ENCODE assay signal across 21 cellular contexts in the genomic region with DNA sequence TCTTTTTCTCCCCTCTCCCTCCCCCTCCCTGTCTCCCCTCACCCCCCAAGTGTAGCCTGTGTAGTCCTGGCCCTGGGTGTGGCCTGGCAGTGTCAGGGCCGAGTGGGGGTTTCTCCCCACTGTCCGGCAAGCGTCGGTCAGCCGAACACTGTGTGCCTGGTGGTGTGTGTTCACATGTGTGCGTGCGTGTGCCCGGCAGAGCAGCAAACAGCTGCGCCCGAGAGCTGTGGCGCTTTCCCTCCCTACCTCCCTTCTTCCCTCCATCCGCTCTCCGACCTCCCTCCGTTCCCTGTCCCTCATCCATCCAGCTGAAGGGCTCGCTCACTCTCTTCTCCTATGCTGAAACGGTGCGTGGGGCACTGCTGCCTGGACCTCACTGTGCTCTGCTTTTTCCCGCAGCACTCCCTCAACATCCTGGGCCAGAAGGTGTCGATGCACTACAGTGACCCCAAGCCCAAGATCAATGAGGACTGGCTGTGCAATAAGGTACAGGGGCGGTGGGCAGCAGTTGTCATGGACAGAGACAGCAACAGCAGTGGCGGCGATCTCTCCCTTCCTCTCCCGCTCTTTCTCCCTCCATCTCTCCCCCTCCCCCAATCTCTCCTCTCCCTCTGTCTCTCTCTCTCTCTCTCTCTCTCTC.
"Had no signal": no experiment of that assay in that cellular context is flagged by ENCODE, and none has a peak within 500 bp of the region (broad histone marks: within the 10 kb centered on the region; RNA-seq: fewer than 3 reads in every experiment).

No MANE protein-coding gene starts in this region.

- H3K4me1 Mint-ChIP-seq: activated naive CD4-positive, alpha-beta T cell treated with anti-CD3 and anti-CD28 coated beads, Interleukin-2, amount 50 U/mL, for 24 hours; brain; central memory CD8-positive, alpha-beta T cell; neural progenitor cell; stimulated activated naive CD8-positive, alpha-beta T cell treated with anti-CD3 and anti-CD28 coated beads, Interleukin-15, amount 100 ng/mL, for 72 hours had no signal

- H3K4me2 ChIP-seq: hepatocyte, neural progenitor cell had no signal

- H3K9ac ChIP-seq: neural progenitor cell, parathyroid adenoma had no signal

- H3K36me3 Mint-ChIP-seq: activated naive CD4-positive, alpha-beta T cell treated with anti-CD3 and anti-CD28 coated beads, Interleukin-2, amount 50 U/mL, for 24 hours had no signal

- H3K9me3 ChIP-seq: esophagus squamous epithelium, lower lobe of right lung, testis, upper lobe of right lung had no signal

- H2AFZ ChIP-seq: hepatocyte, neural progenitor cell, parathyroid adenoma had no signal

- H3K4me3 ChIP-seq: esophagus squamous epithelium, hepatocyte, lower lobe of right lung, neural progenitor cell, testis, upper lobe of right lung had no signal

- DNase-seq: activated T-cell treated with anti-CD3 and anti-CD28 coated beads for 4 hours; amygdala; cortex of kidney; effector CD4-positive, alpha-beta T cell; esophagus squamous epithelium; kidney glomerular epithelial cell; lower lobe of right lung; midbrain; retina; stimulated activated CD4-positive, alpha-beta T cell treated with anti-CD3 and anti-CD28 coated beads, Interleukin-4, amount 100 ng/mL, for 24 hours; stimulated activated naive CD8-positive, alpha-beta T cell treated with anti-CD3 and anti-CD28 coated beads, Interleukin-15, amount 100 ng/mL, for 72 hours; testis; upper lobe of right lung had no signal

- H3K27ac ChIP-seq: esophagus squamous epithelium, hepatocyte, lower lobe of right lung, neural progenitor cell, parathyroid adenoma, upper lobe of right lung had no signal

- H3K4me3 Mint-ChIP-seq: activated naive CD4-positive, alpha-beta T cell treated with anti-CD3 and anti-CD28 coated beads, Interleukin-2, amount 50 U/mL, for 24 hours; brain; central memory CD8-positive, alpha-beta T cell; neural progenitor cell; stimulated activated naive CD8-positive, alpha-beta T cell treated with anti-CD3 and anti-CD28 coated beads, Interleukin-15, amount 100 ng/mL, for 72 hours; T-helper 2 cell treated with Interferon-gamma antibody and Interleukin-4, amounts not matched to agents 5 μg/mL and 100 μg/mL, for 36 hours had no signal

- H3K27me3 ChIP-seq: esophagus squamous epithelium, hepatocyte, neural progenitor cell, testis, upper lobe of right lung had no signal

- H3K4me1 ChIP-seq: lower lobe of right lung, neural progenitor cell, parathyroid adenoma, upper lobe of right lung had no signal

- H3K27ac Mint-ChIP-seq: activated naive CD4-positive, alpha-beta T cell treated with anti-CD3 and anti-CD28 coated beads, Interleukin-2, amount 50 U/mL, for 24 hours; activated T-helper 2 cell treated with anti-CD3 and anti-CD28 coated beads, Interferon-gamma antibody, Interleukin-2, Interleukin-4, amounts not matched to agents 10 μg/mL and 5 μg/mL and 100 μg/mL, durations not matched to agents 14 hours and 24 hours and 36 hours; neural progenitor cell; T-helper 2 cell treated with Interferon-gamma antibody and Interleukin-4, amounts not matched to agents 5 μg/mL and 100 μg/mL, for 36 hours had no signal

- H3K27me3 Mint-ChIP-seq: activated naive CD4-positive, alpha-beta T cell treated with anti-CD3 and anti-CD28 coated beads, Interleukin-2, amount 50 U/mL, for 24 hours; central memory CD8-positive, alpha-beta T cell; stimulated activated naive CD8-positive, alpha-beta T cell treated with anti-CD3 and anti-CD28 coated beads, Interleukin-15, amount 100 ng/mL, for 72 hours had no signal

- H3K9me3 Mint-ChIP-seq: activated naive CD4-positive, alpha-beta T cell treated with anti-CD3 and anti-CD28 coated beads, Interleukin-2, amount 50 U/mL, for 24 hours; activated T-helper 2 cell treated with anti-CD3 and anti-CD28 coated beads, Interferon-gamma antibody, Interleukin-2, Interleukin-4, amounts not matched to agents 10 μg/mL and 5 μg/mL and 100 μg/mL, durations not matched to agents 14 hours and 24 hours and 36 hours; central memory CD8-positive, alpha-beta T cell; stimulated activated naive CD8-positive, alpha-beta T cell treated with anti-CD3 and anti-CD28 coated beads, Interleukin-15, amount 100 ng/mL, for 72 hours; T-helper 2 cell treated with Interferon-gamma antibody and Interleukin-4, amounts not matched to agents 5 μg/mL and 100 μg/mL, for 36 hours had no signal

- H3K36me3 ChIP-seq: neural progenitor cell had no signal

- H3K79me2 ChIP-seq: hepatocyte, parathyroid adenoma had no signal
